In the genomic region with DNA sequence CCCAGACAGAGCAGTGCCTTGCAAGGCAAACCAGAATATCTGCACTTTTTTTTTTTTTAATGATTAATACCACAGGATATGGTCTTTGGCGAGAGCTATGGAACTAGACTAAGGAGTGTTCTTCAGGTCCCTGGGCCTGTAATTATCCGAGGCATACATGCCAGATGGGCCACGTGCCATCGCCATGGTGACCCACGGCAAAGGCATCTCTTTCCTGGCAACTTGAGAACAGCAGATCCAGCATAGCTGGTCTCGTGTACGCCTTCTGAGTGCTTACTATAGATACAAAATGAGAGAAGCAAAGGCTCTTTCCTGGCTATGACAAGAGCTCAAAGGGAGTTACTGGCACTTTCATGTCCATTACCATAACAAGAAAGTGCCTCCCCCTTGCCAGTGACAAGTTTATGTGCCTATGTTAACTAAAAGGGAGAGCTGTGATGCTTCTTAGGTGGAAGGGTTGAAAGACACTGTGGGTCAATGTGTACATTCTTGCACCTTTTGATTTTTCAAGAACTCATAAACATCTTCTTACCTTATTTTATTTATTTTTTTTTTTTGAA, we compare ENCODE assay signal across 12 cellular contexts. TPM values are rescaled to one million over a fixed set of nuclear protein-coding genes. Genes with fewer than 3 reads are reported as not detected.
DNase-seq lines count a peak whose midpoint lies in the region; ATAC-seq, FAIRE-seq and TF ChIP-seq lines count a peak whose summit lies in the region.
"Had no signal": no experiment of that assay in that cellular context is flagged by ENCODE, and none has a peak within 500 bp of the region (broad histone marks: within the 10 kb centered on the region; RNA-seq: fewer than 3 reads in every experiment).

No MANE protein-coding gene starts in this region.

- FAIRE-seq in HTR-8/SVneo (lab: Jason Lieb, UNC) (no peak), islet of Langerhans (lab: Jason Lieb, UNC) (peak; percentile 66)

- H3K27me3 Mint-ChIP-seq in MCF 10A (ENCODE audit: insufficient read depth, unreplicated experiment) = no peaks in the 10 kb centered on the region

- no peak overlapping the region for H3K4me3 ChIP-seq in tibial artery
- H3K4me3 ChIP-seq: colonic mucosa had no signal

- ATAC-seq in HG03039 (IDR thresholded peaks at IDR 0.05; ENCODE audit: unreplicated experiment) = no peak
- no peak for ATAC-seq in GM19328 (IDR thresholded peaks at IDR 0.05; ENCODE audit: unreplicated experiment)
- ATAC-seq: left colon had no signal

- H3K27me3 ChIP-seq in tibial artery = no peaks in the 10 kb centered on the region
- H3K27me3 ChIP-seq: colonic mucosa had no signal

- no TSS peak for BruUV-seq in MCF 10A (replicated peaks; lab: Mats Ljungman, UMichigan)

- peaks cover 0 to 17% (median 11%) of the 10 kb centered on the region in 4 donors for H3K4me1 ChIP-seq in tibial artery
- H3K4me1 ChIP-seq: colonic mucosa had no signal

- CTCF ChIA-PET in MCF 10A (lab: Yijun Ruan, JAX) = interaction anchor here (1.3 to 1.5 kb wide), 2 partner anchors 10 to 31 kb away, joined by 5 to 7 read pairs; no protein-coding TSS in a partner anchor

- no peaks in the 10 kb centered on the region for H3K9me3 ChIP-seq in tibial artery
- H3K9me3 ChIP-seq: colonic mucosa had no signal

- intact Hi-C loops in MCF 10A (cut with micrococcal nuclease) (no loop called here), tibial artery (cut with DNase I; ENCODE audit: low total_unique reads) (no loop called here)

- H3K27ac ChIP-seq in tibial artery = peak overlapping the region; percentile 15 to 31
- H3K27ac ChIP-seq: colonic mucosa had no signal

- DNase-seq in HTR-8/SVneo (ENCODE audit: insufficient read length, low spot score) (peak; percentile 8), MCF 10A (ENCODE audit: unreplicated experiment) (peak; percentile 69), tibial artery (peak; percentile 69 to 86)
- no peak for DNase-seq in activated CD8-positive, alpha-beta memory T cell treated with anti-CD3 and anti-CD28 coated beads for 24 hours
- DNase-seq: activated CD8-positive, alpha-beta memory T cell treated with anti-CD3 and anti-CD28 coated beads, Interleukin-2, amount 50 U/mL, for 48 hours; colonic mucosa; NCI-H1694; stimulated activated CD4-positive, alpha-beta T cell treated with anti-CD3 and anti-CD28 coated beads, Interleukin-15, amount 100 ng/mL, for 24 hours had no signal

- peak overlapping the region; percentile 79 for H3K27ac Mint-ChIP-seq in MCF 10A (ENCODE audit: low read depth, unreplicated experiment)

- no peaks in the 10 kb centered on the region for H3K36me3 Mint-ChIP-seq in MCF 10A (ENCODE audit: insufficient read depth, unreplicated experiment)

- no peaks in the 10 kb centered on the region for H3K9me3 Mint-ChIP-seq in MCF 10A (ENCODE audit: unreplicated experiment)

- H3K4me1 Mint-ChIP-seq in MCF 10A (ENCODE audit: insufficient read depth, unreplicated experiment) = peaks cover 6% of the 10 kb centered on the region

- no peak overlapping the region for H3K4me3 Mint-ChIP-seq in MCF 10A (ENCODE audit: unreplicated experiment)

- no peaks in the 10 kb centered on the region for H3K36me3 ChIP-seq in tibial artery
- H3K36me3 ChIP-seq: colonic mucosa had no signal

- no peak for TF ChIP-seq CTCF in MCF 10A (IDR thresholded peaks at IDR 0.05; ENCODE audit: unreplicated experiment)
- no peak for TF ChIP-seq CTCF in tibial artery (IDR thresholded peaks at IDR 0.05)

- POLR2A ChIA-PET in MCF 10A (lab: Yijun Ruan, JAX) = interaction anchor here (0.8 to 1.4 kb wide), 6 partner anchors 9 to 272 kb away, joined by 3 to 6 read pairs (median 4); no protein-coding TSS in a partner anchor

RNA-seq across cellular contexts. Expression of a gene that starts 26.0 kb away (rescaled TPM):
- total RNA-seq in MCF 10A (2022) = 23.1 and 27.6 TPM in 2 replicates
